Comparison of ENCODE assay signal across 8 cellular contexts in the genomic region with DNA sequence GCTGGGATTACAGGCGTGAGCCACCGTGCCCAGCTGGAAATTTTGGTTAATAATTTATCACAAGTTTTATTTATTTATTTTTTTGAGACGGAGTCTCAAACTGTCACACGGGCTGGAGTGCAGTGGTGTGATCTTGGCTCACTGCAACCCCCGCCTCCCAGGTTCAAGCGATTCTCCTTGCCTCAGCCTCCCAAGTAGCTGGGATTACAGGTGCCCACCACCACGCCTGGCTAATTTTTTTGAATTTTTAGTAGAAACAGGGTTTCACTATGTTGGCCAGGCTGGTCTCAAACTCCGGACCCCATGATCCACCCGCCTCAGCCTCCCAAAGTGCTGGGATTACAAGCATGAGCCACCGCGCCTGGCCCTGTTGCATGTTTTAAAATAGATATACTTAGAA. TPM values are rescaled to one million over a fixed set of nuclear protein-coding genes. Genes with fewer than 3 reads are reported as not detected.
A peak's percentile ranks its signal among the peaks of the same experiment; 100 is the strongest.
DNase-seq lines count a peak whose midpoint lies in the region; ATAC-seq and TF ChIP-seq lines count a peak whose summit lies in the region.
"Not testable (repeated sequence)": the region's sequence is repeated elsewhere in the genome, so short reads cannot be mapped to it uniquely, and the experiment has no call there.

No MANE protein-coding gene starts in this region.

- H3K4me2 ChIP-seq in PC-3 (ENCODE audit: low read length) (peak overlapping the region; percentile 92), fibroblast of lung (ENCODE audit: extremely low read depth, insufficient read depth, low read length) (peak overlapping the region; percentile 98)

- intact Hi-C loops in CD4-positive, alpha-beta T cell (cut with DNase I, micrococcal nuclease); PC-3 (cut with micrococcal nuclease); activated CD4-positive, alpha-beta memory T cell treated with anti-CD3 and anti-CD28 coated beads for 36 hours (cut with micrococcal nuclease): not testable (repeated sequence)

- H3K4me1 Mint-ChIP-seq in CD4-positive, alpha-beta T cell (ENCODE audit: low read depth): peaks cover 51% of the 10 kb centered on the region
- H3K4me1 Mint-ChIP-seq in HFFc6 (ENCODE audit: low read depth) (peaks cover 38% of the 10 kb centered on the region), type B pancreatic cell (ENCODE audit: unreplicated experiment) (peaks cover 19% of the 10 kb centered on the region)
- H3K4me1 Mint-ChIP-seq in activated CD4-positive, alpha-beta memory T cell treated with anti-CD3 and anti-CD28 coated beads for 36 hours (ENCODE audit: low read depth): peaks cover 38% of the 10 kb centered on the region
- H3K4me1 Mint-ChIP-seq in activated naive CD8-positive, alpha-beta T cell treated with anti-CD3 and anti-CD28 coated beads, Interleukin-2, amount 10 ng/mL, durations not matched to agents 7 days and 5 days: peaks cover 26% of the 10 kb centered on the region
- peaks cover 22 to 27% of the 10 kb centered on the region in 2 donors for H3K4me1 Mint-ChIP-seq in natural killer cell treated with Interleukin-12 subunit alpha and Interleukin-12 subunit beta and Interleukin-15 and Interleukin-18, amount 100 ng/mL, for 72 hours (ENCODE audit: low read depth in 2 of 2)

- not testable (repeated sequence) for H3K9me2 ChIP-seq in PC-3 (replicated peaks; ENCODE audit: low read length)

- peak overlapping the region; percentile 94 for H3K4me3 ChIP-seq in PC-3 (ENCODE audit: low read length)
- peak overlapping the region; percentile 74 to 97 (median 88) for H3K4me3 ChIP-seq in fibroblast of lung (replicated peaks in 1 of 4; ENCODE audit: control extremely low read depth in 1 of 4, insufficient read depth in 1 of 4, low read depth in 3 of 4, low read length in 4 of 4)

- H3K9me3 ChIP-seq in CD4-positive, alpha-beta T cell (ENCODE audit: control insufficient read depth, low read length); PC-3 (ENCODE audit: low read length); fibroblast of lung (ENCODE audit: control insufficient read depth, insufficient read depth, low read depth, low read length): not testable (repeated sequence)

- H3K27ac ChIP-seq in CD4-positive, alpha-beta T cell (ENCODE audit: low read depth, low read length); PC-3 (ENCODE audit: low read length); fibroblast of lung (ENCODE audit: insufficient read depth, low read length): not testable (repeated sequence)

- CTCF ChIA-PET in CD4-positive, alpha-beta T cell (lab: Charles Lee): interaction anchor here (2.7 to 3.1 kb wide), 2 partner anchors 10 to 20 kb away, joined by 21 to 22 read pairs; no protein-coding TSS in a partner anchor
- CTCF ChIA-PET in PC-3 (lab: Charles Lee): not testable (repeated sequence)
- CTCF ChIA-PET in activated CD4-positive, alpha-beta memory T cell treated with anti-CD3 and anti-CD28 coated beads for 36 hours (lab: Charles Lee): interaction anchor here (3.8 to 5.9 kb wide), 2 partner anchors 11 to 21 kb away, joined by 28 to 54 read pairs; a partner anchor contains a TSS

- peak overlapping the region; percentile 99 for H3K27ac Mint-ChIP-seq in CD4-positive, alpha-beta T cell
- peak overlapping the region; percentile 92 for H3K27ac Mint-ChIP-seq in HFFc6
- peak overlapping the region; percentile 97 for H3K27ac Mint-ChIP-seq in activated CD4-positive, alpha-beta memory T cell treated with anti-CD3 and anti-CD28 coated beads for 36 hours
- H3K27ac Mint-ChIP-seq in activated naive CD8-positive, alpha-beta T cell treated with anti-CD3 and anti-CD28 coated beads, Interleukin-2, amount 10 ng/mL, durations not matched to agents 7 days and 5 days: not testable (repeated sequence)
- H3K27ac Mint-ChIP-seq in natural killer cell treated with Interleukin-12 subunit alpha and Interleukin-12 subunit beta and Interleukin-15 and Interleukin-18, amount 100 ng/mL, for 72 hours: peak overlapping the region; percentile 95 to 98
- H3K27ac Mint-ChIP-seq in type B pancreatic cell: peak overlapping the region; percentile 99

- H3K4me1 ChIP-seq in PC-3 (ENCODE audit: insufficient read depth, low read length): peaks cover 17% of the 10 kb centered on the region; the same call in 1 of the 2 replicates
- H3K4me1 ChIP-seq in fibroblast of lung (ENCODE audit: control insufficient read depth, extremely low read depth, insufficient read depth, low read length): not testable (repeated sequence)

- not testable (repeated sequence) for H2AFZ ChIP-seq in PC-3 (ENCODE audit: low read length); fibroblast of lung (ENCODE audit: low read length)

- peaks cover 74% of the 10 kb centered on the region for H3K79me2 ChIP-seq in PC-3 (ENCODE audit: low read length)
- peaks cover 66% of the 10 kb centered on the region for H3K79me2 ChIP-seq in fibroblast of lung (ENCODE audit: control insufficient read depth, insufficient read depth, low read length)

- DNase-seq in CD4-positive, alpha-beta T cell; HFFc6; PC-3; activated CD4-positive, alpha-beta memory T cell treated with anti-CD3 and anti-CD28 coated beads for 36 hours; activated naive CD8-positive, alpha-beta T cell treated with anti-CD3 and anti-CD28 coated beads, Interleukin-2, amount 10 ng/mL, durations not matched to agents 7 days and 5 days; fibroblast of lung (ENCODE audit: low read depth in 2 of 2); natural killer cell treated with Interleukin-12 subunit alpha and Interleukin-12 subunit beta and Interleukin-15 and Interleukin-18, amount 100 ng/mL, for 72 hours (ENCODE audit: low spot score); type B pancreatic cell (ENCODE audit: extremely low spot score, unreplicated experiment): not testable (repeated sequence)

- H3K27me3 ChIP-seq in CD4-positive, alpha-beta T cell (ENCODE audit: control insufficient read depth, insufficient read depth, low read length); PC-3 (ENCODE audit: low read length); fibroblast of lung (ENCODE audit: control insufficient read depth, insufficient read depth, low read length): not testable (repeated sequence)

- not testable (repeated sequence) for H4K20me1 ChIP-seq in PC-3 (ENCODE audit: low read length); fibroblast of lung (ENCODE audit: control insufficient read depth, extremely low read depth, insufficient read depth, low read length)

- not testable (repeated sequence) for H3K36me3 ChIP-seq in PC-3 (ENCODE audit: low read depth, low read length); fibroblast of lung (ENCODE audit: control insufficient read depth, insufficient read depth, low read length)

- H3K9me3 Mint-ChIP-seq in CD4-positive, alpha-beta T cell; HFFc6; activated CD4-positive, alpha-beta memory T cell treated with anti-CD3 and anti-CD28 coated beads for 36 hours; activated naive CD8-positive, alpha-beta T cell treated with anti-CD3 and anti-CD28 coated beads, Interleukin-2, amount 10 ng/mL, durations not matched to agents 7 days and 5 days; natural killer cell treated with Interleukin-12 subunit alpha and Interleukin-12 subunit beta and Interleukin-15 and Interleukin-18, amount 100 ng/mL, for 72 hours; type B pancreatic cell: not testable (repeated sequence)

- ATAC-seq in CD4-positive, alpha-beta T cell (ENCODE audit: poor library complexity); PC-3; activated naive CD8-positive, alpha-beta T cell treated with anti-CD3 and anti-CD28 coated beads, Interleukin-2, amount 10 ng/mL, durations not matched to agents 7 days and 5 days (ENCODE audit: low read depth); natural killer cell treated with Interleukin-12 subunit alpha and Interleukin-12 subunit beta and Interleukin-15 and Interleukin-18, amount 100 ng/mL, for 72 hours: not testable (repeated sequence)

- H3K9ac ChIP-seq in PC-3 (ENCODE audit: low read length): peak overlapping the region; percentile 98; the same call in 1 of the 2 replicates
- H3K9ac ChIP-seq in fibroblast of lung (ENCODE audit: insufficient read depth, low read length): not testable (repeated sequence)

- H3K36me3 Mint-ChIP-seq in CD4-positive, alpha-beta T cell (ENCODE audit: low read depth): peaks cover 36% of the 10 kb centered on the region
- H3K36me3 Mint-ChIP-seq in HFFc6 (ENCODE audit: low read depth): peaks cover 22% of the 10 kb centered on the region
- peaks cover 13% of the 10 kb centered on the region for H3K36me3 Mint-ChIP-seq in activated CD4-positive, alpha-beta memory T cell treated with anti-CD3 and anti-CD28 coated beads for 36 hours
- peaks cover 13% of the 10 kb centered on the region for H3K36me3 Mint-ChIP-seq in activated naive CD8-positive, alpha-beta T cell treated with anti-CD3 and anti-CD28 coated beads, Interleukin-2, amount 10 ng/mL, durations not matched to agents 7 days and 5 days
- not testable (repeated sequence) for H3K36me3 Mint-ChIP-seq in natural killer cell treated with Interleukin-12 subunit alpha and Interleukin-12 subunit beta and Interleukin-15 and Interleukin-18, amount 100 ng/mL, for 72 hours; type B pancreatic cell

- not testable (repeated sequence) for TF ChIP-seq CTCF in CD4-positive, alpha-beta T cell (IDR thresholded peaks at IDR 0.05); HFFc6 (IDR thresholded peaks at IDR 0.05); PC-3 (conservative IDR thresholded peaks at IDR 0.05; ENCODE audit: low read depth, low read length); fibroblast of lung (conservative IDR thresholded peaks at IDR 0.05 in 1 of 2, IDR thresholded peaks at IDR 0.05 in 1 of 2; ENCODE audit: low read depth in 1 of 2, low read length in 2 of 2); type B pancreatic cell (conservative IDR thresholded peaks at IDR 0.05)

- POLR2A ChIA-PET in CD4-positive, alpha-beta T cell (lab: Charles Lee): interaction anchor here (1.0 to 3.4 kb wide), 3 partner anchors 14 to 253 kb away, joined by 3 to 52 read pairs (median 4); no protein-coding TSS in a partner anchor
- POLR2A ChIA-PET in PC-3 (lab: Charles Lee; ENCODE audit: unreplicated experiment): interaction anchor here (0.6 kb wide), 1 partner anchor 18 kb away, joined by 3 read pairs; no protein-coding TSS in a partner anchor
- POLR2A ChIA-PET in activated CD4-positive, alpha-beta memory T cell treated with anti-CD3 and anti-CD28 coated beads for 36 hours (lab: Charles Lee): interaction anchor here (1.1 to 3.3 kb wide), 5 partner anchors 20 to 403 kb away, joined by 3 to 23 read pairs (median 10); a partner anchor contains a TSS
- POLR2A ChIA-PET in activated naive CD8-positive, alpha-beta T cell treated with anti-CD3 and anti-CD28 coated beads, Interleukin-2, amount 10 ng/mL, durations not matched to agents 7 days and 5 days (lab: Charles Lee): interaction anchor here (0.5 to 3.0 kb wide), 4 partner anchors 8 to 114 kb away, joined by 3 to 19 read pairs (median 10); a partner anchor contains a TSS

- BruUV-seq in PC-3 (replicated peaks; lab: Mats Ljungman, UMichigan): not testable (repeated sequence)

- not testable (repeated sequence) for H3K27me3 Mint-ChIP-seq in CD4-positive, alpha-beta T cell; HFFc6 (ENCODE audit: insufficient read depth); activated CD4-positive, alpha-beta memory T cell treated with anti-CD3 and anti-CD28 coated beads for 36 hours; activated naive CD8-positive, alpha-beta T cell treated with anti-CD3 and anti-CD28 coated beads, Interleukin-2, amount 10 ng/mL, durations not matched to agents 7 days and 5 days; natural killer cell treated with Interleukin-12 subunit alpha and Interleukin-12 subunit beta and Interleukin-15 and Interleukin-18, amount 100 ng/mL, for 72 hours; type B pancreatic cell

- H3K4me3 Mint-ChIP-seq in CD4-positive, alpha-beta T cell: peak overlapping the region; percentile 96
- peak overlapping the region; percentile 96 for H3K4me3 Mint-ChIP-seq in HFFc6
- H3K4me3 Mint-ChIP-seq in activated CD4-positive, alpha-beta memory T cell treated with anti-CD3 and anti-CD28 coated beads for 36 hours: peak overlapping the region; percentile 99
- peak overlapping the region; percentile 95 for H3K4me3 Mint-ChIP-seq in activated naive CD8-positive, alpha-beta T cell treated with anti-CD3 and anti-CD28 coated beads, Interleukin-2, amount 10 ng/mL, durations not matched to agents 7 days and 5 days
- H3K4me3 Mint-ChIP-seq in natural killer cell treated with Interleukin-12 subunit alpha and Interleukin-12 subunit beta and Interleukin-15 and Interleukin-18, amount 100 ng/mL, for 72 hours: peak overlapping the region; percentile 91
- peak overlapping the region; percentile 94 for H3K4me3 Mint-ChIP-seq in type B pancreatic cell

- H3F3A ChIP-seq in PC-3 (ENCODE audit: low read length, unreplicated experiment): not testable (repeated sequence)

RNA-seq across cellular contexts. Expression of a gene that starts 1.8 kb away (rescaled TPM):
- total RNA-seq in CD4-positive, alpha-beta T cell: 100 to 1,000 TPM; 134 to 140 TPM
- 100 to 1,000 TPM; 208 to 263 (median 234) TPM for total RNA-seq in HFFc6 (2021; fragmentation: NEBNext Ultra II Directional; extraction: Animal tissue kit (Norgen Biotek cat#: 25700))
- 159 and 173 TPM in 2 replicates for total RNA-seq in PC-3 (2014; rRNA removed)
- total RNA-seq in activated CD4-positive, alpha-beta memory T cell treated with anti-CD3 and anti-CD28 coated beads for 36 hours: 100 to 1,000 TPM; 236 to 242 TPM
- 100 to 1,000 TPM; 150 to 153 TPM for total RNA-seq in activated naive CD8-positive, alpha-beta T cell treated with anti-CD3 and anti-CD28 coated beads, Interleukin-2, amount 10 ng/mL, durations not matched to agents 7 days and 5 days
- total RNA-seq in fibroblast of lung: 61.6 and 67.5 TPM in 2 replicates
- 164 and 230 TPM in 2 replicates for polyA plus RNA-seq in fibroblast of lung
- 136 and 191 TPM in 2 replicates for polyA plus RNA-seq in fibroblast of lung (2012)
- 119 and 235 TPM in 2 replicates for polyA minus RNA-seq in fibroblast of lung (ENCODE audit: low replicate concordance)
- 100 to 1,000 TPM; 167 to 249 TPM for total RNA-seq in natural killer cell treated with Interleukin-12 subunit alpha and Interleukin-12 subunit beta and Interleukin-15 and Interleukin-18, amount 100 ng/mL, for 72 hours
- total RNA-seq in type B pancreatic cell (ENCODE audit: low replicate concordance): 124 and 136 TPM in 2 replicates

RNA-seq across cellular contexts. Expression of a gene that starts 12.4 kb away (rescaled TPM):
- total RNA-seq in CD4-positive, alpha-beta T cell: 10 to 100 TPM; 64.4 to 81.0 TPM
- under 1 TPM in 4 of 6 experiments, not detected in 2; 0.24 to 0.53 (median 0.34) TPM for total RNA-seq in HFFc6 (2021; fragmentation: NEBNext Ultra II Directional; extraction: Animal tissue kit (Norgen Biotek cat#: 25700))
- total RNA-seq in PC-3 (2014; rRNA removed): 1.4 TPM in 1 of 2 replicates, not detected in the other
- total RNA-seq in activated CD4-positive, alpha-beta memory T cell treated with anti-CD3 and anti-CD28 coated beads for 36 hours: 10 to 100 TPM; 51.3 to 52.3 TPM
- total RNA-seq in activated naive CD8-positive, alpha-beta T cell treated with anti-CD3 and anti-CD28 coated beads, Interleukin-2, amount 10 ng/mL, durations not matched to agents 7 days and 5 days: 10 to 100 TPM; 52.1 to 52.5 TPM
- 0.26 and 0.33 TPM in 2 replicates for total RNA-seq in fibroblast of lung
- 0.75 and 4.3 TPM in 2 replicates for polyA plus RNA-seq in fibroblast of lung
- polyA plus RNA-seq in fibroblast of lung (2012): 0.76 and 2.5 TPM in 2 replicates
- 0.51 and 1.2 TPM in 2 replicates for polyA minus RNA-seq in fibroblast of lung (ENCODE audit: low replicate concordance)
- 10 to 100 TPM; 20.2 to 82.7 TPM for total RNA-seq in natural killer cell treated with Interleukin-12 subunit alpha and Interleukin-12 subunit beta and Interleukin-15 and Interleukin-18, amount 100 ng/mL, for 72 hours
- total RNA-seq in type B pancreatic cell (ENCODE audit: low replicate concordance): 0.90 and 1.2 TPM in 2 replicates
